Comparison of ENCODE assay signal across 8 cellular contexts in genomic region chr1:169795687-169796086, GRCh38. TPM values are rescaled to one million over a fixed set of nuclear protein-coding genes. Genes with fewer than 3 reads are reported as not detected.
A peak's percentile ranks its signal among the peaks of the same experiment; 100 is the strongest.
DNase-seq lines count a peak whose midpoint lies in the region; ATAC-seq and TF ChIP-seq lines count a peak whose summit lies in the region.

No MANE protein-coding gene starts in this region.

- peak overlapping the region; percentile 53 for H3K4me3 ChIP-seq in hepatocyte

- H3K4me1 ChIP-seq in hepatocyte (ENCODE audit: insufficient read depth) = peaks cover 12% of the 10 kb centered on the region

- peak overlapping the region; percentile 99 for H3K4me3 Mint-ChIP-seq in T-helper 17 cell

- no peaks in the 10 kb centered on the region for H3K27me3 ChIP-seq in hepatocyte

- H3K4me2 ChIP-seq in hepatocyte = peak overlapping the region; percentile 85

- no peaks in the 10 kb centered on the region for H3K9me3 ChIP-seq in T-helper 17 cell (ENCODE audit: control insufficient read depth, low read length, poor library complexity, severe bottlenecking)
- no peaks in the 10 kb centered on the region for H3K9me3 ChIP-seq in hepatocyte (ENCODE audit: low read depth)

- DNase-seq in NOMO-1 (lab: John Stamatoyannopoulos, UW; ENCODE audit: unreplicated experiment in 2 of 2) (peak; percentile 4 to 24), NOMO-1 treated with dmso at 0.1 percent for 144 hours (lab: John Stamatoyannopoulos, UW; ENCODE audit: unreplicated experiment) (no peak), T-helper 17 cell (no peak), hepatocyte (ENCODE audit: low spot score) (no peak), NCI-H1436 (lab: John Stamatoyannopoulos, UW) (no peak)
- DNase-seq in stimulated activated naive CD8-positive, alpha-beta T cell treated with anti-CD3 and anti-CD28 coated beads, Interleukin-15, Interleukin-2, amounts not matched to agents 100 U/mL and 50 U/mL, for 24 hours = peak; percentile 6

- peaks cover 4% of the 10 kb centered on the region for H3K36me3 ChIP-seq in hepatocyte (replicated peaks; ENCODE audit: insufficient read depth, low read depth)

- WGBS in hepatocyte (ENCODE audit: low lambda C conversion rate, missing lambda C conversion rate) = 6% methylated on average over 5 of the region's 5 CpGs

- H3K27me3 Mint-ChIP-seq in T-helper 17 cell = no peaks in the 10 kb centered on the region

- no peaks in the 10 kb centered on the region for H3K9me2 ChIP-seq in hepatocyte (replicated peaks; ENCODE audit: insufficient read depth)

- peaks cover 40% of the 10 kb centered on the region for H3K4me1 Mint-ChIP-seq in T-helper 17 cell

- no peak for TF ChIP-seq CTCF in hepatocyte (IDR thresholded peaks at IDR 0.05; ENCODE audit: poor library complexity)

- H3K79me2 ChIP-seq in hepatocyte = peaks cover 38% of the 10 kb centered on the region

- H3K27ac ChIP-seq in hepatocyte = peak overlapping the region; percentile 28

- ATAC-seq in T-helper 17 cell (no peak), HG02642 (IDR thresholded peaks at IDR 0.05; ENCODE audit: poor library complexity, unreplicated experiment) (no peak), HG02588 (IDR thresholded peaks at IDR 0.05; ENCODE audit: unreplicated experiment) (no peak)
- ATAC-seq in stimulated activated naive CD8-positive, alpha-beta T cell treated with anti-CD3 and anti-CD28 coated beads, Interleukin-15, Interleukin-2, amounts not matched to agents 100 U/mL and 50 U/mL, for 24 hours = no peak

- peak overlapping the region; percentile 72 for H2AFZ ChIP-seq in hepatocyte

- peak overlapping the region; percentile 93 for H3K27ac Mint-ChIP-seq in T-helper 17 cell

- no peaks in the 10 kb centered on the region for H4K20me1 ChIP-seq in hepatocyte (ENCODE audit: insufficient read depth, poor library complexity, severe bottlenecking)

- H3K36me3 Mint-ChIP-seq in T-helper 17 cell (ENCODE audit: low read depth) = peaks cover 10% of the 10 kb centered on the region

RNA-seq across cellular contexts. Expression of gene METTL18, which starts 1.0 kb away (rescaled TPM):
- 1 to 10 TPM; 4.4 to 4.6 TPM for total RNA-seq in T-helper 17 cell
- 7.4 and 10.8 TPM in 2 replicates for total RNA-seq in hepatocyte
- polyA plus RNA-seq in hepatocyte = 6.1 and 8.7 TPM in 2 replicates

Comparison
In these comparisons a context has a peak if more than half of its experiments do, and no peak if none do; other contexts are left out.
1. DNase-seq: peak in NOMO-1 (2 of 2) and stimulated activated naive CD8-positive, alpha-beta T cell treated with anti-CD3 and anti-CD28 coated beads, Interleukin-15, Interleukin-2, amounts not matched to agents 100 U/mL and 50 U/mL, for 24 hours (single experiment); none in NOMO-1 treated with dmso at 0.1 percent for 144 hours (single experiment), T-helper 17 cell (0 of 3), hepatocyte (single experiment) and NCI-H1436 (single experiment).